10 cellular contexts compared by ENCODE assay signal in the genomic region with DNA sequence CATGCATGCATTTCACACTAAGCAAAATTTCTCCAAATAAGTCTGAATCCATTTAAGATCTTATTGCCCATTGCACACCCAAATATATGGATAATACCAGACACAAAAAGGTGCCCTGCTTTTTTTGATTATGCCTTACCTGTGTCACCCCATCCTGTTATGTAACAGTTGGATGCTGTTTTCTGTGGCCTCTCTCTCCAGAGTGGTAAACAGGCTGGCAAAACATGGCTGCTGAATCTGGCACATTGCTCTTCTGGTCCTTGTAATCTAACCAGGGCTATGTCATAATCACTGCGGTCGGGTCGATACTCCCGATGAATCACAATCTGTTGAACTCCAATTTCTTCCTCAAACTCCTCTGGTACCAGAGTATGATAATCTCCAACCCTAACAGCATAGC.
A peak's percentile ranks its signal among the peaks of the same experiment; 100 is the strongest.
DNase-seq lines count a peak whose midpoint lies in the region; ATAC-seq and TF ChIP-seq lines count a peak whose summit lies in the region.
"Had no signal": no experiment of that assay in that cellular context is flagged by ENCODE, and none has a peak within 500 bp of the region (broad histone marks: within the 10 kb centered on the region; RNA-seq: fewer than 3 reads in every experiment).

No MANE protein-coding gene starts in this region.

- no peak overlapping the region for H3K4me3 ChIP-seq in RWPE2 (ENCODE audit: severe bottlenecking)
- H3K4me3 ChIP-seq: smooth muscle cell, thoracic aorta had no signal

- DNase-seq in AG20443 (ENCODE audit: low spot score), result peak; percentile 72
- peak; percentile 34 for DNase-seq in H4 (ENCODE audit: low spot score)
- DNase-seq in RWPE2 (ENCODE audit: low spot score), result no peak
- peak; percentile 94 for DNase-seq in fibroblast of peridontal ligament (ENCODE audit: extremely low read depth)
- no peak for DNase-seq in SW 1271 (lab: John Stamatoyannopoulos, UW)
- DNase-seq in hippocampal formation (lab: John Stamatoyannopoulos, UW), result no peak
- no peak for DNase-seq in left colon

- intact Hi-C loops in left colon (cut with DNase I, micrococcal nuclease), result loop anchor here in 1 of 2 donors (10.0 kb wide), 1 partner anchor 402 kb away; a partner anchor contains a TSS

- peaks cover 39% of the 10 kb centered on the region for H3K36me3 ChIP-seq in RWPE2 (ENCODE audit: low read depth)
- H3K36me3 ChIP-seq: thoracic aorta had no signal

- peak overlapping the region; percentile 82 for H3K27ac ChIP-seq in RWPE2 (ENCODE audit: poor library complexity, severe bottlenecking)
- H3K27ac ChIP-seq: thoracic aorta had no signal

- H3K4me1 ChIP-seq in RWPE2 (ENCODE audit: insufficient read depth, poor library complexity, severe bottlenecking), result peaks cover 34% of the 10 kb centered on the region

- no peaks in the 10 kb centered on the region for H3K9me3 ChIP-seq in RWPE2 (ENCODE audit: severe bottlenecking)
- H3K9me3 ChIP-seq: thoracic aorta had no signal

- H3K27me3 ChIP-seq in RWPE2 (ENCODE audit: insufficient read depth, poor library complexity, severe bottlenecking), result no peaks in the 10 kb centered on the region

- ATAC-seq in RWPE2 (ENCODE audit: low read depth) (peak; percentile 35), GM18868 (IDR thresholded peaks at IDR 0.05; ENCODE audit: unreplicated experiment) (no peak), left colon (no peak)

- TF ChIP-seq CTCF in RWPE2 (IDR thresholded peaks at IDR 0.05; ENCODE audit: poor library complexity, severe bottlenecking), result no peak

Comparison
In these comparisons a context has a peak if more than half of its experiments do, and no peak if none do; other contexts are left out.
1. DNase-seq: peak in AG20443 (single experiment), H4 (single experiment) and fibroblast of peridontal ligament (single experiment); none in RWPE2 (single experiment), SW 1271 (0 of 2), hippocampal formation (0 of 2) and left colon (0 of 2).